Comparison of ENCODE assay signal across 29 cellular contexts in genomic region chr12:104025771-104026170, GRCh38. TPM values are rescaled to one million over a fixed set of nuclear protein-coding genes. Genes with fewer than 3 reads are reported as not detected.
"Had no signal": no experiment of that assay in that cellular context is flagged by ENCODE, and none has a peak within 500 bp of the region (broad histone marks: within the 10 kb centered on the region; RNA-seq: fewer than 3 reads in every experiment).

No MANE protein-coding gene starts in this region.

- FAIRE-seq: keratinocyte had no signal

- H3K36me3 Mint-ChIP-seq: mesothelial cell of epicardium; naive B cell; natural killer cell; neural progenitor cell; stimulated activated memory B cell treated with anti-CD40 and anti-IgM and Interleukin-4, amounts not matched to agents 10 μg/mL and 1 μg/mL and 100 μg/mL, for 72 hours; type B pancreatic cell had no signal

- H3K9me3 ChIP-seq: lower lobe of right lung, neutrophil, psoas muscle, right lobe of liver, uterus had no signal

- H3K27me3 ChIP-seq: left lung, neural progenitor cell, neutrophil, right lobe of liver, tibial nerve, uterus had no signal

- H3K27ac ChIP-seq: left lung, lower lobe of right lung, neural progenitor cell, neutrophil, parathyroid adenoma, psoas muscle, right lobe of liver, tibial nerve, uterus had no signal

- DNase-seq: kidney glomerular epithelial cell; left colon; left lung; lower lobe of right lung; mesendoderm; naive B cell; natural killer cell; nephron progenitor cell; occipital lobe; psoas muscle; right lobe of liver; stimulated activated CD4-positive, alpha-beta T cell treated with anti-CD3 and anti-CD28 coated beads, Interleukin-1b, Interleukin-23, amount 100 ng/mL, for 48 hours; stimulated activated CD4-positive, alpha-beta T cell treated with anti-CD3 and anti-CD28 coated beads, Interleukin-2, amount 100 ng/mL, for 48 hours; stimulated activated CD4-positive, alpha-beta T cell treated with anti-CD3 and anti-CD28 coated beads, Interleukin-4, amount 100 ng/mL, for 4 hours; stimulated activated CD8-positive, alpha-beta memory T cell treated with anti-CD3 and anti-CD28 coated beads, Interleukin-4, amount 100 ng/mL, for 48 hours; stimulated activated naive CD4-positive, alpha-beta T cell treated with Interleukin-2 at 50 U/mL for 16 hours; stimulated activated naive CD8-positive, alpha-beta T cell treated with anti-CD3 and anti-CD28 coated beads, Interleukin-15, amount 100 ng/mL, for 72 hours; substantia nigra; uterus had no signal

- H3K27ac Mint-ChIP-seq: mesothelial cell of epicardium; naive B cell; natural killer cell; nephron progenitor cell; neural progenitor cell; stimulated activated memory B cell treated with anti-CD40 and anti-IgM and Interleukin-4, amounts not matched to agents 10 μg/mL and 1 μg/mL and 100 μg/mL, for 72 hours; stimulated activated naive CD8-positive, alpha-beta T cell treated with anti-CD3 and anti-CD28 coated beads, Interleukin-15, amount 100 ng/mL, for 72 hours; type B pancreatic cell had no signal

- H3K4me3 ChIP-seq: left lung, lower lobe of right lung, neural progenitor cell, psoas muscle, right lobe of liver, smooth muscle cell, tibial nerve, uterus had no signal

- H3K4me2 ChIP-seq: neural progenitor cell, smooth muscle cell had no signal

- H3K4me1 Mint-ChIP-seq: naive B cell; natural killer cell; nephron progenitor cell; neural progenitor cell; stimulated activated memory B cell treated with anti-CD40 and anti-IgM and Interleukin-4, amounts not matched to agents 10 μg/mL and 1 μg/mL and 100 μg/mL, for 72 hours; stimulated activated naive CD8-positive, alpha-beta T cell treated with anti-CD3 and anti-CD28 coated beads, Interleukin-15, amount 100 ng/mL, for 72 hours had no signal

- H3K4me3 Mint-ChIP-seq: mesothelial cell of epicardium; naive B cell; natural killer cell; nephron progenitor cell; neural progenitor cell; stimulated activated memory B cell treated with anti-CD40 and anti-IgM and Interleukin-4, amounts not matched to agents 10 μg/mL and 1 μg/mL and 100 μg/mL, for 72 hours; stimulated activated naive CD8-positive, alpha-beta T cell treated with anti-CD3 and anti-CD28 coated beads, Interleukin-15, amount 100 ng/mL, for 72 hours; type B pancreatic cell had no signal

- ATAC-seq: left colon; left lung; lower lobe of right lung; natural killer cell; psoas muscle; right lobe of liver; stimulated activated memory B cell treated with anti-CD40 and anti-IgM and Interleukin-4, amounts not matched to agents 10 μg/mL and 1 μg/mL and 100 μg/mL, for 72 hours; stimulated activated naive CD8-positive, alpha-beta T cell treated with anti-CD3 and anti-CD28 coated beads, Interleukin-15, amount 100 ng/mL, for 72 hours had no signal

- H3K4me1 ChIP-seq: left lung, lower lobe of right lung, neural progenitor cell, parathyroid adenoma, psoas muscle, right lobe of liver, tibial nerve, uterus had no signal

- H3K36me3 ChIP-seq: left lung, lower lobe of right lung, neural progenitor cell, neutrophil, right lobe of liver, uterus had no signal

- H3K79me2 ChIP-seq: parathyroid adenoma had no signal

- H2AFZ ChIP-seq: neural progenitor cell, parathyroid adenoma had no signal

- H3K9ac ChIP-seq: neural progenitor cell, parathyroid adenoma had no signal

- H3K9me3 Mint-ChIP-seq: stimulated activated naive CD8-positive, alpha-beta T cell treated with anti-CD3 and anti-CD28 coated beads, Interleukin-15, amount 100 ng/mL, for 72 hours had no signal

RNA-seq across cellular contexts. Expression of gene GLT8D2, which starts 24.2 kb away (rescaled TPM):
- total RNA-seq: mononuclear cell had no signal
